8 cellular contexts compared by ENCODE assay signal in the genomic region with DNA sequence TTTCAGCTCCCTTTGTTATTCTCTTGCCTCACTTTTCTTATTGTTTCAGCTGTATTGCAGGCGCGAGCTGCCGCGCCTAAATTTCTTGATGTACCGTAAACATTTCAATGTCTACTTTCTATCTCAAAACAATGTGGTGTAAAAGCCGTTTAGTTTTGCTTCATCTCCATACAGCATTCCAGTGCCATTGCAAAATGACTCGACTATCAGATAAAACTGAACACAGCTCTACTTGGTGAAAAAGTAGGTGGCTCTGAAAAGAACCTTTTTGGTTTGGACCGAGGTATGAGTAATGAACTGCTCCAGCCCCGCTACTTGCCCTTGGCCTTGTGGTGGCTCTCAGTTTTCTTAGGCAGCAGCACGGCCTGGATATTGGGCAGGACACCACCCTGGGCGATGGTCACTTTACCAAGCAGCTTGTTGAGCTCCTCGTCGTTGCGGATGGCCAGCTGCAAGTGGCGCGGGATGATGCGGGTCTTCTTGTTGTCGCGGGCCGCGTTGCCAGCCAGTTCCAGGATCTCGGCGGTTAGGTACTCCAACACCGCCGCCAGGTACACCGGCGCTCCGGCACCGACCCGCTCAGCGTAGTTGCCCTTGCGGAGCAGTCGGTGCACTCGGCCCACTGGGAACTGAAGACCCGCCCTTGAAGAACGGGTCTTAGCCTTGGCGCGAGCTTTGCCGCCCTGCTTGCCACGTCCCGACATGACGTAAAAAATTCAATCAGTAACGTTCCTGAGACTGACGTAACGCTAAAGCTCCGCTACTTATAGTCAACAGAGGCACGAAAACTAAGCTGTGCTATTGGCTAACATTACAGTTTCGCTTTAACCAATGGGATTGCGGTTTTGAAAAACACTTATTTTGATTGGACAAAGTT.
DNase-seq lines count a peak whose midpoint lies in the region; ATAC-seq and TF ChIP-seq lines count a peak whose summit lies in the region.

No MANE protein-coding gene starts in this region.

- H3K27ac ChIP-seq in ascending aorta, result peak overlapping the region; percentile 95 to 96
- peak overlapping the region; percentile 94 to 98 for H3K27ac ChIP-seq in right atrium auricular region
- peak overlapping the region; percentile 91 for H3K27ac ChIP-seq in psoas muscle

- TF ChIP-seq CTCF in ascending aorta (IDR thresholded peaks at IDR 0.05) (no peak), right atrium auricular region (IDR thresholded peaks at IDR 0.05) (no peak), psoas muscle (IDR thresholded peaks at IDR 0.05) (no peak)

- no peaks in the 10 kb centered on the region for H3K9me3 ChIP-seq in ascending aorta
- H3K9me3 ChIP-seq in right atrium auricular region, result no peaks in the 10 kb centered on the region
- no peaks in the 10 kb centered on the region for H3K9me3 ChIP-seq in psoas muscle

- WGBS in psoas muscle, 3 donors, result 0 to 1% (median 0%) methylated on average over 49 of the region's 49 CpGs

- DNase-seq in NCI-H146 (lab: John Stamatoyannopoulos, UW), result peak; percentile 98
- peak; percentile 65 to 99 (median 75) for DNase-seq in T-helper 1 cell
- peak; percentile 50 to 87 for DNase-seq in ascending aorta (ENCODE audit: low spot score in 2 of 2)
- DNase-seq in right atrium auricular region (ENCODE audit: low spot score), result peak; percentile 82
- DNase-seq in psoas muscle, result peak; percentile 59 to 82
- DNase-seq in 8988T, result no peak

- H3K27me3 ChIP-seq in ascending aorta, result no peaks in the 10 kb centered on the region
- H3K27me3 ChIP-seq in right atrium auricular region, result no peaks in the 10 kb centered on the region
- H3K27me3 ChIP-seq in psoas muscle (ENCODE audit: insufficient read depth in 3 of 3, low read length in 2 of 3), result peaks cover 0 to 3% (median 0%) of the 10 kb centered on the region in 3 donors

- ATAC-seq in GM18502 (IDR thresholded peaks at IDR 0.05; ENCODE audit: poor library complexity, unreplicated experiment), result peak; percentile 75
- ATAC-seq in HG02870 (IDR thresholded peaks at IDR 0.05; ENCODE audit: unreplicated experiment), result peak; percentile 82
- ATAC-seq in psoas muscle, result peak; percentile 93 to 96 (median 95)

- peaks cover 0 to 8% of the 10 kb centered on the region in 2 donors for H3K4me1 ChIP-seq in ascending aorta
- H3K4me1 ChIP-seq in right atrium auricular region, result peaks cover 0 to 20% of the 10 kb centered on the region in 2 donors
- peaks cover 18% of the 10 kb centered on the region for H3K4me1 ChIP-seq in psoas muscle

- H3K4me3 ChIP-seq in ascending aorta, result peak overlapping the region; percentile 71 to 80
- peak overlapping the region; percentile 72 to 84 for H3K4me3 ChIP-seq in right atrium auricular region
- H3K4me3 ChIP-seq in psoas muscle, result peak overlapping the region; percentile 89

- no peaks in the 10 kb centered on the region for H3K36me3 ChIP-seq in ascending aorta
- no peaks in the 10 kb centered on the region for H3K36me3 ChIP-seq in right atrium auricular region
- no peaks in the 10 kb centered on the region for H3K36me3 ChIP-seq in psoas muscle (ENCODE audit: insufficient read depth in 1 of 2, low read depth in 1 of 2)

- intact Hi-C loops in ascending aorta (cut with DNase I), result loop anchor here (1.0 to 10.0 kb wide), 6 partner anchors 26 to 1813 kb away; a partner anchor contains a TSS
- intact Hi-C loops in psoas muscle (cut with DNase I), result no loop called here
